9 cellular contexts compared by ENCODE assay signal in genomic region chr10:96642973-96643372, GRCh38. TPM values are rescaled to one million over a fixed set of nuclear protein-coding genes. Genes with fewer than 3 reads are reported as not detected.
DNase-seq lines count a peak whose midpoint lies in the region; ATAC-seq and TF ChIP-seq lines count a peak whose summit lies in the region.
"Had no signal": no experiment of that assay in that cellular context is flagged by ENCODE, and none has a peak within 500 bp of the region (broad histone marks: within the 10 kb centered on the region; RNA-seq: fewer than 3 reads in every experiment).

No MANE protein-coding gene starts in this region.

- peak; percentile 49 for ATAC-seq in GM18498 (IDR thresholded peaks at IDR 0.05; ENCODE audit: unreplicated experiment)
- ATAC-seq in activated CD8-positive, alpha-beta T cell treated with anti-CD3 and anti-CD28 coated beads for 36 hours = peak; percentile 86
- ATAC-seq: gastrocnemius medialis had no signal

- TF ChIP-seq POLR2A in esophagus muscularis mucosa (IDR thresholded peaks at IDR 0.05; ENCODE audit: low read depth) = no peak

- H3K27ac ChIP-seq in esophagus muscularis mucosa (replicated peaks in 1 of 4) = no peak overlapping the region
- H3K27ac ChIP-seq: gastrocnemius medialis had no signal

- intact Hi-C loops in activated CD8-positive, alpha-beta T cell treated with anti-CD3 and anti-CD28 coated beads for 36 hours (cut with micrococcal nuclease) = loop anchor here (5.0 to 10.0 kb wide), 3 partner anchors 99 to 382 kb away; partner anchors contain the start of gene LCOR
- intact Hi-C loops in esophagus muscularis mucosa (cut with DNase I) = no loop called here

- TF ChIP-seq CTCF in AG04449 (IDR thresholded peaks at IDR 0.05; ENCODE audit: insufficient read depth, low read length, missing control alignments) (peak; percentile 10), esophagus muscularis mucosa (IDR thresholded peaks at IDR 0.05) (peak; percentile 8 to 27 (median 21)), neural crest cell (conservative IDR thresholded peaks at IDR 0.05) (peak; percentile 55)
- peak; percentile 68 for TF ChIP-seq CTCF in activated CD8-positive, alpha-beta T cell treated with anti-CD3 and anti-CD28 coated beads for 36 hours (IDR thresholded peaks at IDR 0.05)

- no peak for TF ChIP-seq EP300 in esophagus muscularis mucosa (IDR thresholded peaks at IDR 0.05)

- CTCF ChIA-PET in AG04449 (lab: Yijun Ruan, JAX) = interaction anchor here (0.6 to 4.5 kb wide), 16 partner anchors 11 to 267 kb away, joined by 3 to 26 read pairs (median 3); no protein-coding TSS in a partner anchor
- CTCF ChIA-PET in activated CD8-positive, alpha-beta T cell treated with anti-CD3 and anti-CD28 coated beads for 36 hours (lab: Charles Lee) = interaction anchor here (0.8 to 3.4 kb wide), 17 partner anchors 9 to 394 kb away, joined by 3 to 28 read pairs (median 4); no protein-coding TSS in a partner anchor

- H3K27me3 ChIP-seq in esophagus muscularis mucosa = no peaks in the 10 kb centered on the region
- H3K27me3 ChIP-seq: gastrocnemius medialis had no signal

- H3K9me3 Mint-ChIP-seq in activated CD8-positive, alpha-beta T cell treated with anti-CD3 and anti-CD28 coated beads for 36 hours = no peaks in the 10 kb centered on the region
- no peaks in the 10 kb centered on the region for H3K9me3 Mint-ChIP-seq in neural crest cell

- no peak overlapping the region for H3K27ac Mint-ChIP-seq in activated CD8-positive, alpha-beta T cell treated with anti-CD3 and anti-CD28 coated beads for 36 hours
- no peak overlapping the region for H3K27ac Mint-ChIP-seq in neural crest cell (ENCODE audit: unreplicated experiment)

- H3K4me1 Mint-ChIP-seq in activated CD8-positive, alpha-beta T cell treated with anti-CD3 and anti-CD28 coated beads for 36 hours (ENCODE audit: low read depth) = peaks cover 21% of the 10 kb centered on the region
- peaks cover 3% of the 10 kb centered on the region for H3K4me1 Mint-ChIP-seq in neural crest cell

- H3K9me3 ChIP-seq in esophagus muscularis mucosa = no peaks in the 10 kb centered on the region
- H3K9me3 ChIP-seq: gastrocnemius medialis had no signal

- POLR2A ChIA-PET in AG04449 (lab: Yijun Ruan, JAX) = no interaction called here
- POLR2A ChIA-PET in activated CD8-positive, alpha-beta T cell treated with anti-CD3 and anti-CD28 coated beads for 36 hours (lab: Charles Lee) = no interaction called here

- DNase-seq in AG04449 (ENCODE audit: low read depth, low spot score) (no peak), NCI-H510A treated with DMSO at 0.1 percent for 48 hours (lab: John Stamatoyannopoulos, UW) (peak; percentile 50), esophagus muscularis mucosa (ENCODE audit: extremely low spot score) (no peak), neural crest cell (ENCODE audit: low read depth, low spot score) (peak; percentile 39), ureter (ENCODE audit: low spot score) (peak; percentile 58), dedifferentiated amniotic fluid mesenchymal stem cell (ENCODE audit: extremely low spot score) (no peak)
- DNase-seq in activated CD8-positive, alpha-beta T cell treated with anti-CD3 and anti-CD28 coated beads for 36 hours = peak; percentile 95

- no peak overlapping the region for H3K4me3 Mint-ChIP-seq in activated CD8-positive, alpha-beta T cell treated with anti-CD3 and anti-CD28 coated beads for 36 hours
- no peak overlapping the region for H3K4me3 Mint-ChIP-seq in neural crest cell

- H3K36me3 ChIP-seq in esophagus muscularis mucosa = no peaks in the 10 kb centered on the region
- H3K36me3 ChIP-seq: gastrocnemius medialis had no signal

- H3K36me3 Mint-ChIP-seq in activated CD8-positive, alpha-beta T cell treated with anti-CD3 and anti-CD28 coated beads for 36 hours (ENCODE audit: low read depth) = no peaks in the 10 kb centered on the region
- H3K36me3 Mint-ChIP-seq in neural crest cell (ENCODE audit: low read depth) = no peaks in the 10 kb centered on the region

- WGBS in esophagus muscularis mucosa = 48% methylated on average over 4 of the region's 4 CpGs

- no peaks in the 10 kb centered on the region for H3K4me1 ChIP-seq in esophagus muscularis mucosa
- H3K4me1 ChIP-seq: gastrocnemius medialis had no signal

- no peak overlapping the region for H3K4me3 ChIP-seq in AG04449 (ENCODE audit: low read depth, low read length)
- no peak overlapping the region for H3K4me3 ChIP-seq in esophagus muscularis mucosa
- H3K4me3 ChIP-seq: gastrocnemius medialis had no signal

- no peaks in the 10 kb centered on the region for H3K27me3 Mint-ChIP-seq in activated CD8-positive, alpha-beta T cell treated with anti-CD3 and anti-CD28 coated beads for 36 hours
- no peaks in the 10 kb centered on the region for H3K27me3 Mint-ChIP-seq in neural crest cell (ENCODE audit: low read depth)

RNA-seq across cellular contexts. Expression of gene TM9SF3, which starts 56.2 kb away (rescaled TPM):
- total RNA-seq in activated CD8-positive, alpha-beta T cell treated with anti-CD3 and anti-CD28 coated beads for 36 hours = 10 to 100 TPM; 66.4 to 71.1 TPM
- total RNA-seq in esophagus muscularis mucosa (100 to 1,000 TPM in 1 of 4 donors, 10 to 100 TPM in 3; 72.0 to 110 (median 90.5) TPM), neural crest cell (106 and 110 TPM in 2 replicates), ureter (163 TPM)

Comparison
In these comparisons a context has a peak if more than half of its experiments do, and no peak if none do; other contexts are left out.
1. DNase-seq: peak in NCI-H510A treated with DMSO at 0.1 percent for 48 hours (single experiment), activated CD8-positive, alpha-beta T cell treated with anti-CD3 and anti-CD28 coated beads for 36 hours (single experiment), neural crest cell (single experiment) and ureter (single experiment); none in AG04449 (single experiment), esophagus muscularis mucosa (single experiment) and dedifferentiated amniotic fluid mesenchymal stem cell (single experiment).
2. CTCF ChIP-seq: peak in every context shown above with its lines; median percentile 68 in activated CD8-positive, alpha-beta T cell treated with anti-CD3 and anti-CD28 coated beads for 36 hours; 55 in neural crest cell; 21 in esophagus muscularis mucosa; 10 in AG04449.